ENCODE assay signal across 8 cellular contexts in genomic region chr14:22919601-22919921, GRCh38. TPM values are rescaled to one million over a fixed set of nuclear protein-coding genes. Genes with fewer than 3 reads are reported as not detected.
DNase-seq lines count a peak whose midpoint lies in the region; ATAC-seq lines count a peak whose summit lies in the region.

No MANE protein-coding gene starts in this region.

- H3K27me3 Mint-ChIP-seq in central memory CD8-positive, alpha-beta T cell, result no peaks in the 10 kb centered on the region
- H3K27me3 Mint-ChIP-seq in naive thymus-derived CD4-positive, alpha-beta T cell, result peaks cover 0 to 4% (median 0%) of the 10 kb centered on the region in 5 donors

- ATAC-seq in GM18498 (IDR thresholded peaks at IDR 0.05; ENCODE audit: unreplicated experiment) (peak; percentile 8), HG03432 (IDR thresholded peaks at IDR 0.05; ENCODE audit: unreplicated experiment) (peak; percentile 16), left colon (no peak)
- ATAC-seq in central memory CD8-positive, alpha-beta T cell (replicated peaks; ENCODE audit: extremely low read depth, poor library complexity, severe bottlenecking), result no peak
- ATAC-seq in naive thymus-derived CD4-positive, alpha-beta T cell, result no peak

- no peaks in the 10 kb centered on the region for H3K27me3 ChIP-seq in naive thymus-derived CD4-positive, alpha-beta T cell (ENCODE audit: control insufficient read depth in 2 of 2, insufficient read depth in 2 of 2, low read length in 2 of 2)

- peak overlapping the region; percentile 100 for H3K27ac Mint-ChIP-seq in central memory CD8-positive, alpha-beta T cell (ENCODE audit: low read depth)
- H3K27ac Mint-ChIP-seq in naive thymus-derived CD4-positive, alpha-beta T cell, result peak overlapping the region; percentile 100

- CTCF ChIA-PET in naive thymus-derived CD4-positive, alpha-beta T cell (lab: Charles Lee), result interaction anchor here (1.0 to 3.5 kb wide), 7 partner anchors 10 to 349 kb away, joined by 3 to 27 read pairs (median 6); partner anchors contain the start of gene PRMT5

- H3K36me3 ChIP-seq in naive thymus-derived CD4-positive, alpha-beta T cell (ENCODE audit: control insufficient read depth in 2 of 3, insufficient read depth in 3 of 3, low read length in 3 of 3), result peaks cover 4 to 34% (median 9%) of the 10 kb centered on the region in 3 experiments

- peaks cover 30% of the 10 kb centered on the region for H3K36me3 Mint-ChIP-seq in central memory CD8-positive, alpha-beta T cell (ENCODE audit: insufficient read depth)
- peaks cover 13 to 36% (median 30%) of the 10 kb centered on the region in 5 donors for H3K36me3 Mint-ChIP-seq in naive thymus-derived CD4-positive, alpha-beta T cell

- peak overlapping the region; percentile 98 for H3K27ac ChIP-seq in naive thymus-derived CD4-positive, alpha-beta T cell (ENCODE audit: low read depth, low read length)

- POLR2A ChIA-PET in naive thymus-derived CD4-positive, alpha-beta T cell (lab: Charles Lee), result interaction anchor here (0.7 to 6.9 kb wide), 14 partner anchors 9 to 1651 kb away, joined by 3 to 74 read pairs (median 9); partner anchors contain the start of genes ACIN1, C14orf119, DAD1 and HAUS4

- no peaks in the 10 kb centered on the region for H3K9me3 Mint-ChIP-seq in central memory CD8-positive, alpha-beta T cell
- peaks cover 0 to 7% (median 0%) of the 10 kb centered on the region in 11 donors for H3K9me3 Mint-ChIP-seq in naive thymus-derived CD4-positive, alpha-beta T cell

- peak overlapping the region; percentile 94 for H3K4me3 Mint-ChIP-seq in central memory CD8-positive, alpha-beta T cell
- H3K4me3 Mint-ChIP-seq in naive thymus-derived CD4-positive, alpha-beta T cell, result peak overlapping the region; percentile 93 to 100 (median 97)

- peaks cover 18% of the 10 kb centered on the region for H3K4me1 Mint-ChIP-seq in central memory CD8-positive, alpha-beta T cell
- H3K4me1 Mint-ChIP-seq in naive thymus-derived CD4-positive, alpha-beta T cell, result peaks cover 18 to 52% (median 46%) of the 10 kb centered on the region in 7 donors

- intact Hi-C loops in naive thymus-derived CD4-positive, alpha-beta T cell (cut with micrococcal nuclease), result loop anchor here (1.0 to 5.0 kb wide), 19 partner anchors 10 to 1651 kb away; partner anchors contain the start of genes ACIN1 (in 2 of the 2), C14orf119 (in 2 of the 2), DAD1 (in 2 of the 2) and HAUS4 (in 2 of the 2)
- intact Hi-C loops in left colon (cut with DNase I, micrococcal nuclease), result no loop called here

- H3K4me1 ChIP-seq in naive thymus-derived CD4-positive, alpha-beta T cell (ENCODE audit: control insufficient read depth in 2 of 2, insufficient read depth in 2 of 2, low read length in 2 of 2), result peaks cover 0 to 19% of the 10 kb centered on the region in 2 donors

- H3K9me3 ChIP-seq in naive thymus-derived CD4-positive, alpha-beta T cell (ENCODE audit: control insufficient read depth in 2 of 3, low read length in 3 of 3), result no peaks in the 10 kb centered on the region

- peak overlapping the region; percentile 44 for H3K4me3 ChIP-seq in naive thymus-derived CD4-positive, alpha-beta T cell (ENCODE audit: low read length)

- DNase-seq in central memory CD8-positive, alpha-beta T cell (ENCODE audit: low spot score in 2 of 2), result no peak
- no peak for DNase-seq in naive thymus-derived CD4-positive, alpha-beta T cell
- DNase-seq in kidney glomerular epithelial cell (lab: John Stamatoyannopoulos, UW) (no peak), NCI-H2171 (lab: John Stamatoyannopoulos, UW) (no peak), NCI-H1694 (lab: John Stamatoyannopoulos, UW) (no peak), left colon (no peak)

RNA-seq across cellular contexts. Expression of gene RBM23, which starts 0.6 kb away (rescaled TPM):
- 100 to 1,000 TPM in 2 of 5 experiments, 10 to 100 TPM in 3; 91.9 to 140 (median 99.1) TPM for total RNA-seq in naive thymus-derived CD4-positive, alpha-beta T cell
- 10 to 100 TPM; 51.2 to 75.0 TPM for polyA plus RNA-seq in naive thymus-derived CD4-positive, alpha-beta T cell
- total RNA-seq in left colon, result 10 to 100 TPM; 60.4 to 81.9 TPM

RNA-seq across cellular contexts. Expression of gene PRMT5, which starts 9.6 kb away (rescaled TPM):
- 10 to 100 TPM; 24.9 to 82.8 (median 34.2) TPM for total RNA-seq in naive thymus-derived CD4-positive, alpha-beta T cell
- 10 to 100 TPM; 61.8 to 64.5 TPM for polyA plus RNA-seq in naive thymus-derived CD4-positive, alpha-beta T cell
- total RNA-seq in left colon, result 10 to 100 TPM; 40.5 to 63.9 TPM

RNA-seq across cellular contexts. Expression of gene REM2, which starts 36.5 kb away (rescaled TPM):
- total RNA-seq in naive thymus-derived CD4-positive, alpha-beta T cell, result 1 to 10 TPM in 4 of 5 experiments, under 1 TPM in 1; 0.97 to 8.6 (median 5.4) TPM
- polyA plus RNA-seq in naive thymus-derived CD4-positive, alpha-beta T cell, result 1 to 10 TPM in 1 of 2 donors, under 1 TPM in 1; 0.58 to 1.4 TPM
- total RNA-seq in left colon, result under 1 TPM; 0.58 to 0.64 TPM

RNA-seq across cellular contexts. Expression of gene HAUS4, which starts 37.3 kb away (rescaled TPM):
- 10 to 100 TPM; 27.1 to 50.7 (median 38.8) TPM for total RNA-seq in naive thymus-derived CD4-positive, alpha-beta T cell
- 10 to 100 TPM; 41.3 to 45.0 TPM for polyA plus RNA-seq in naive thymus-derived CD4-positive, alpha-beta T cell
- total RNA-seq in left colon, result 10 to 100 TPM; 33.5 to 33.6 TPM

RNA-seq across cellular contexts. Expression of gene LRP10, which starts 48.0 kb away (rescaled TPM):
- total RNA-seq in naive thymus-derived CD4-positive, alpha-beta T cell, result 10 to 100 TPM; 55.5 to 76.1 (median 72.3) TPM
- polyA plus RNA-seq in naive thymus-derived CD4-positive, alpha-beta T cell, result 100 to 1,000 TPM in 1 of 2 donors, 10 to 100 TPM in 1; 68.0 to 103 TPM
- total RNA-seq in left colon, result 100 to 1,000 TPM; 263 to 308 TPM

Comparison
In these comparisons a context has a peak if more than half of its experiments do, and no peak if none do; other contexts are left out.
1. ATAC-seq: peak in GM18498 (single experiment) and HG03432 (single experiment); none in central memory CD8-positive, alpha-beta T cell (single experiment), naive thymus-derived CD4-positive, alpha-beta T cell (single experiment) and left colon (single experiment).
2. intact Hi-C loops: an anchor here in naive thymus-derived CD4-positive, alpha-beta T cell (1.0 to 5.0 kb wide); none called in left colon.